13 cellular contexts compared by ENCODE assay signal in genomic region chr5:113234546-113234945, GRCh38.
DNase-seq lines count a peak whose midpoint lies in the region; FAIRE-seq and TF ChIP-seq lines count a peak whose summit lies in the region.
"Had no signal": no experiment of that assay in that cellular context is flagged by ENCODE, and none has a peak within 500 bp of the region (broad histone marks: within the 10 kb centered on the region; RNA-seq: fewer than 3 reads in every experiment).

No MANE protein-coding gene starts in this region.

- H3K79me2 ChIP-seq in parathyroid adenoma, result peaks cover 73% of the 10 kb centered on the region

- peaks cover 22 to 39% (median 27%) of the 10 kb centered on the region in 4 donors for H3K4me1 ChIP-seq in esophagus muscularis mucosa
- H3K4me1 ChIP-seq in parathyroid adenoma, result peaks cover 59% of the 10 kb centered on the region

- TF ChIP-seq POLR2A in esophagus muscularis mucosa (IDR thresholded peaks at IDR 0.05; ENCODE audit: low read depth), result no peak

- H3K27me3 ChIP-seq in esophagus muscularis mucosa (no peaks in the 10 kb centered on the region), parathyroid adenoma (ENCODE audit: control insufficient read depth, insufficient read depth, low read length) (no peaks in the 10 kb centered on the region)

- DNase-seq in NCI-H2171 treated with DMSO at 0.1 percent for 48 hours (lab: John Stamatoyannopoulos, UW) (peak; percentile 34), NCI-H2171 (lab: John Stamatoyannopoulos, UW) (no peak), D721Med (ENCODE audit: insufficient read length, low spot score) (no peak), esophagus muscularis mucosa (ENCODE audit: extremely low spot score) (peak; percentile 24), epidermal melanocyte (ENCODE audit: insufficient read length, low spot score) (no peak), mesenteric fat pad (ENCODE audit: low spot score) (no peak)
- DNase-seq: CD8-positive, alpha-beta T cell; DMS79; GM23248 had no signal

- no peak overlapping the region for H3K4me3 ChIP-seq in esophagus muscularis mucosa
- H3K4me3 ChIP-seq in parathyroid adenoma (ENCODE audit: low read depth, low read length), result no peak overlapping the region
- H3K4me3 ChIP-seq: GM23248 had no signal

- H3K27ac ChIP-seq in esophagus muscularis mucosa (replicated peaks in 1 of 4) (no peak overlapping the region), parathyroid adenoma (peak overlapping the region; percentile 21)
- H3K27ac ChIP-seq: 22Rv1, GM23248, HL-60 had no signal

- H2AFZ ChIP-seq in parathyroid adenoma, result no peak overlapping the region
- H2AFZ ChIP-seq: GM23248 had no signal

- no peak overlapping the region for H3K9ac ChIP-seq in parathyroid adenoma
- H3K9ac ChIP-seq: GM23248 had no signal

- peak; percentile 56 for FAIRE-seq in D721Med (lab: Jason Lieb, UNC)
- FAIRE-seq: GM12891 had no signal

- H3K9me3 ChIP-seq in esophagus muscularis mucosa (no peaks in the 10 kb centered on the region), parathyroid adenoma (ENCODE audit: control insufficient read depth, low read length) (no peaks in the 10 kb centered on the region)

- TF ChIP-seq CTCF in D721Med (IDR thresholded peaks at IDR 0.05; ENCODE audit: insufficient read depth, missing control alignments), result no peak
- no peak for TF ChIP-seq CTCF in esophagus muscularis mucosa (IDR thresholded peaks at IDR 0.05)
- TF ChIP-seq CTCF in parathyroid adenoma (IDR thresholded peaks at IDR 0.05), result no peak

- TF ChIP-seq EP300 in esophagus muscularis mucosa (IDR thresholded peaks at IDR 0.05), result no peak

- intact Hi-C loops in esophagus muscularis mucosa (cut with DNase I), result no loop called here

- no peak overlapping the region for H3K4me2 ChIP-seq in parathyroid adenoma (ENCODE audit: low read length)

- 92% methylated on average over 1 of the region's 1 CpG for WGBS in esophagus muscularis mucosa

- H3K36me3 ChIP-seq in esophagus muscularis mucosa, result no peaks in the 10 kb centered on the region
- no peaks in the 10 kb centered on the region for H3K36me3 ChIP-seq in parathyroid adenoma (ENCODE audit: control insufficient read depth, insufficient read depth, low read length)

Comparison
In these comparisons a context has a peak if more than half of its experiments do, and no peak if none do; other contexts are left out.
1. DNase-seq: peak in NCI-H2171 treated with DMSO at 0.1 percent for 48 hours (single experiment) and esophagus muscularis mucosa (single experiment); none in NCI-H2171 (single experiment), D721Med (single experiment), epidermal melanocyte (single experiment) and mesenteric fat pad (single experiment).